In the genomic region with DNA sequence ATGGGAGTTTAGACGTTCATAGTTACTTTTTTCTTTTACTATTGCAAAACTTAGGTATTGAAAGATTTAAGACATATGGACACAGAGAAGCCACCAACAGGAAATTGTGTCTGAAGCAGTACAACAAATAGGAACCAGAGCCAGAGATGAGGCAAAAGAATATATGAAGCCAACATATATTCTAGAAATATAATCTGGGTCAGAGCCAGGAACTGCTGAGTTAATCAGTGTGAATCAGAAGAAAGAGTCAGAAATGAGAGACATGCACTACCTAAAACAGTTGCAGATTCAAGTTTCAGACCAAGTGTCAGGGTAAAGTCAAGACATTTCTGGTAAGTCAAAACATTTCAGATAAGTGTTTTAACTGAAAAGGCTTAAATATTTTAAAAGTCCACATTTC, we compare ENCODE assay signal across 14 cellular contexts.
DNase-seq lines count a peak whose midpoint lies in the region; ATAC-seq and TF ChIP-seq lines count a peak whose summit lies in the region.
"Had no signal": no experiment of that assay in that cellular context is flagged by ENCODE, and none has a peak within 500 bp of the region (broad histone marks: within the 10 kb centered on the region; RNA-seq: fewer than 3 reads in every experiment).

No MANE protein-coding gene starts in this region.

- H3K27me3 ChIP-seq in adipocyte (replicated peaks; ENCODE audit: control insufficient read depth, insufficient read depth, low read length) (no peaks in the 10 kb centered on the region), dorsolateral prefrontal cortex (no peaks in the 10 kb centered on the region), MG63 (no peaks in the 10 kb centered on the region)
- H3K27me3 ChIP-seq: suprapubic skin had no signal

- peaks cover 37% of the 10 kb centered on the region for H3K4me1 ChIP-seq in adipocyte (ENCODE audit: control insufficient read depth, insufficient read depth, low read length)
- H3K4me1 ChIP-seq: suprapubic skin had no signal

- ATAC-seq in GM18498 (IDR thresholded peaks at IDR 0.05; ENCODE audit: unreplicated experiment), result peak; percentile 32
- ATAC-seq in HG02642 (IDR thresholded peaks at IDR 0.05; ENCODE audit: poor library complexity, unreplicated experiment), result peak; percentile 13
- ATAC-seq in HG02852 (IDR thresholded peaks at IDR 0.05; ENCODE audit: unreplicated experiment), result no peak

- peak overlapping the region; percentile 7 for H3K9ac ChIP-seq in adipocyte (ENCODE audit: low read length)

- intact Hi-C loops in dorsolateral prefrontal cortex (cut with DNase I), result no loop called here

- H3K9me3 ChIP-seq in adipocyte (ENCODE audit: control insufficient read depth, low read length) (no peaks in the 10 kb centered on the region), MG63 (no peaks in the 10 kb centered on the region; the same call in 1 of the 2 replicates)
- H3K9me3 ChIP-seq: suprapubic skin had no signal

- TF ChIP-seq CTCF in dorsolateral prefrontal cortex (IDR thresholded peaks at IDR 0.05 in 54 of 56, conservative IDR thresholded peaks at IDR 0.05 in 2 of 56; ENCODE audit: low read depth in 1 of 56, partially characterized antibody in 56 of 56), result no peak

- peak overlapping the region in 8 of 59 donors; percentile 1 to 65 (median 32) for H3K27ac ChIP-seq in dorsolateral prefrontal cortex
- H3K27ac ChIP-seq: suprapubic skin had no signal

- DNase-seq in adipocyte (ENCODE audit: low read depth) (peak; percentile 69), myocyte (ENCODE audit: low read depth) (peak; percentile 29), dorsolateral prefrontal cortex (no peak), HT-29 (ENCODE audit: low spot score) (no peak), MG63 (no peak)
- DNase-seq: activated CD4-positive, alpha-beta memory T cell treated with anti-CD3 and anti-CD28 coated beads for 36 hours; CD4-positive, CD25-positive, alpha-beta regulatory T cell; GF-D8; NCI-H526 treated with DMSO at 0.1 percent for 48 hours had no signal

- H3K36me3 ChIP-seq in adipocyte (ENCODE audit: control insufficient read depth, insufficient read depth, low read length, severe bottlenecking) (no peaks in the 10 kb centered on the region), MG63 (no peaks in the 10 kb centered on the region)
- H3K36me3 ChIP-seq: suprapubic skin had no signal

- H3K4me3 ChIP-seq in adipocyte (ENCODE audit: low read length) (peak overlapping the region; percentile 2), dorsolateral prefrontal cortex (no peak overlapping the region), MG63 (no peak overlapping the region)
- H3K4me3 ChIP-seq: lung, suprapubic skin had no signal

Comparison
In these comparisons a context has a peak if more than half of its experiments do, and no peak if none do; other contexts are left out.
1. DNase-seq: peak in adipocyte (single experiment) and myocyte (single experiment); none in dorsolateral prefrontal cortex (0 of 10), HT-29 (single experiment) and MG63 (single experiment).